Comparison of ENCODE assay signal across 16 cellular contexts in genomic region chr1:219794085-219794743, GRCh38.
DNase-seq lines count a peak whose midpoint lies in the region; ATAC-seq and TF ChIP-seq lines count a peak whose summit lies in the region.
"Had no signal": no experiment of that assay in that cellular context is flagged by ENCODE, and none has a peak within 500 bp of the region (broad histone marks: within the 10 kb centered on the region; RNA-seq: fewer than 3 reads in every experiment).

No MANE protein-coding gene starts in this region.

- intact Hi-C loops in Right ventricle myocardium superior (cut with DNase I): no loop called here

- H3K4me3 ChIP-seq in cardiac muscle cell: no peak overlapping the region
- H3K4me3 ChIP-seq: coronary artery, spleen, tibial artery had no signal

- H3K27me3 ChIP-seq in cardiac muscle cell: no peaks in the 10 kb centered on the region
- H3K27me3 ChIP-seq: tibial artery had no signal

- H3K27ac ChIP-seq in cardiac muscle cell: peak overlapping the region; percentile 87
- H3K27ac ChIP-seq: coronary artery, spleen, tibial artery had no signal

- H3K27ac Mint-ChIP-seq in T-helper 2 cell treated with Interferon-gamma antibody and Interleukin-4, amounts not matched to agents 5 μg/mL and 100 μg/mL, for 36 hours: no peak overlapping the region
- H3K27ac Mint-ChIP-seq: activated T-cell treated with anti-CD3 and anti-CD28 coated beads, Interleukin-2, amount 50 U/mL, for 24 hours had no signal

- no peaks in the 10 kb centered on the region for H3K36me3 Mint-ChIP-seq in T-helper 2 cell treated with Interferon-gamma antibody and Interleukin-4, amounts not matched to agents 5 μg/mL and 100 μg/mL, for 36 hours (ENCODE audit: low read depth)

- no peak overlapping the region for H3K4me3 Mint-ChIP-seq in T-helper 2 cell treated with Interferon-gamma antibody and Interleukin-4, amounts not matched to agents 5 μg/mL and 100 μg/mL, for 36 hours
- H3K4me3 Mint-ChIP-seq: activated T-cell treated with anti-CD3 and anti-CD28 coated beads, Interleukin-2, amount 50 U/mL, for 24 hours had no signal

- H3K36me3 ChIP-seq in cardiac muscle cell: no peaks in the 10 kb centered on the region
- H3K36me3 ChIP-seq: spleen, tibial artery had no signal

- peaks cover 55% of the 10 kb centered on the region for H3K4me1 ChIP-seq in cardiac muscle cell (ENCODE audit: low read depth)
- H3K4me1 ChIP-seq: spleen, tibial artery had no signal

- no peak for DNase-seq in cardiac muscle cell (ENCODE audit: low read depth in 1 of 2, low spot score in 1 of 2)
- no peak for DNase-seq in Right ventricle myocardium superior
- no peak for DNase-seq in T-helper 2 cell treated with Interferon-gamma antibody and Interleukin-4, amounts not matched to agents 5 μg/mL and 100 μg/mL, for 36 hours (ENCODE audit: low spot score)
- no peak for DNase-seq in DMS 273 (lab: John Stamatoyannopoulos, UW; ENCODE audit: unreplicated experiment)
- DNase-seq in KG1 (lab: John Stamatoyannopoulos, UW): no peak
- DNase-seq: activated T-cell treated with anti-CD3 and anti-CD28 coated beads, Interleukin-2, amount 50 U/mL, for 24 hours; amniotic stem cell; mammary epithelial cell; NCI-H2171; spleen; SW 1271; tibial artery had no signal

- ATAC-seq in Right ventricle myocardium superior (ENCODE audit: poor library complexity) (no peak), HG02588 (IDR thresholded peaks at IDR 0.05; ENCODE audit: unreplicated experiment) (peak; percentile 55), HG03521 (IDR thresholded peaks at IDR 0.05; ENCODE audit: unreplicated experiment) (peak; percentile 50), HG03196 (IDR thresholded peaks at IDR 0.05; ENCODE audit: unreplicated experiment) (no peak)

- no peak for TF ChIP-seq CTCF in cardiac muscle cell (IDR thresholded peaks at IDR 0.05; ENCODE audit: low read depth, low read length)

- no peaks in the 10 kb centered on the region for H3K9me3 ChIP-seq in cardiac muscle cell (ENCODE audit: low read depth)
- H3K9me3 ChIP-seq: spleen, tibial artery had no signal

- H3K27me3 Mint-ChIP-seq in T-helper 2 cell treated with Interferon-gamma antibody and Interleukin-4, amounts not matched to agents 5 μg/mL and 100 μg/mL, for 36 hours (ENCODE audit: low read depth): no peaks in the 10 kb centered on the region

- no peaks in the 10 kb centered on the region for H3K4me1 Mint-ChIP-seq in T-helper 2 cell treated with Interferon-gamma antibody and Interleukin-4, amounts not matched to agents 5 μg/mL and 100 μg/mL, for 36 hours (ENCODE audit: low read depth)

- H3K9me3 Mint-ChIP-seq in T-helper 2 cell treated with Interferon-gamma antibody and Interleukin-4, amounts not matched to agents 5 μg/mL and 100 μg/mL, for 36 hours: no peaks in the 10 kb centered on the region
- H3K9me3 Mint-ChIP-seq: activated T-cell treated with anti-CD3 and anti-CD28 coated beads, Interleukin-2, amount 50 U/mL, for 24 hours had no signal

Comparison
In these comparisons a context has a peak if more than half of its experiments do, and no peak if none do; other contexts are left out.
1. ATAC-seq: peak in HG02588 (single experiment) and HG03521 (single experiment); none in Right ventricle myocardium superior (single experiment) and HG03196 (single experiment).